In genomic region chr15:92932946-92933649, GRCh38 we compare ENCODE assay signal across 1 cellular context.
TF ChIP-seq lines count a peak whose summit lies in the region.

No MANE protein-coding gene starts in this region.

TF ChIP-seq in SK-N-SH treated with all-trans-retinoic acid at 6 μM for 48 hours, 23 proteins besides CTCF, POLR2A, EP300 and RAD21 (continued from another document):
- no peak for TF ChIP-seq TSHZ2 (CRISPR knock-in tag; IDR thresholded peaks at IDR 0.05)
- no peak for TF ChIP-seq OSR1 (CRISPR knock-in tag; IDR thresholded peaks at IDR 0.05)
